In the genomic region with DNA sequence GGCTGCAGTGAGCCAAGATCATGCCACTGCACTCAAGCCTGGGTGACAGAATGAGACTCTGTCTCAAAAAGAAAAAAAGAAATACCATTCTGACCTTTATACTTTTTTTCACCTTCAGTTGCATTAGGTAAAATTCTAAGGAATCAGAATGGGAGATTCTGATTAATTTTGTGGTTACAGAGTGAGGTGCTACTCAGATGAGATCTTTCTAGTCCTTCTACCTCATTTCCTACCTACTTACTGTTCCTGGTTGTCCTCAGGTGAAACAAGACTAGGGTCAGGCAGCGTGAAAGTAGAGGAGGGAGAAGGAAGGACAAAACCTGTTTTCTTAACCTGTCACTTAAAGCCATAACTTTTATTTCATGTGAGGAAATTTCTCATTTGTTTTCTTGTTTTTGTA, we compare ENCODE assay signal across 3 cellular contexts.
"Had no signal": no experiment of that assay in that cellular context is flagged by ENCODE, and none has a peak within 500 bp of the region (broad histone marks: within the 10 kb centered on the region; RNA-seq: fewer than 3 reads in every experiment).

No MANE protein-coding gene starts in this region.

- H3K4me3 ChIP-seq: GM12878 had no signal

- DNase-seq: GDM1, GF-D8 had no signal

- ATAC-seq: GM12878 had no signal
